Comparison of ENCODE assay signal across 23 cellular contexts in genomic region chr6:141724731-141725130, GRCh38.
"Had no signal": no experiment of that assay in that cellular context is flagged by ENCODE, and none has a peak within 500 bp of the region (broad histone marks: within the 10 kb centered on the region; RNA-seq: fewer than 3 reads in every experiment).

No MANE protein-coding gene starts in this region.

- H3K4me1 Mint-ChIP-seq: stimulated activated effector memory CD8-positive, alpha-beta T cell treated with anti-CD3 and anti-CD28 coated beads, Interleukin-12 subunit alpha, Interleukin-12 subunit beta, amount 100 ng/mL, for 72 hours; stimulated activated naive B cell treated with anti-CD40 and anti-IgM and Interleukin-4, amounts not matched to agents 10 μg/mL and 1 μg/mL and 100 μg/mL, for 72 hours; stimulated activated naive CD8-positive, alpha-beta T cell treated with anti-CD3 and anti-CD28 coated beads, Interleukin-15, amount 100 ng/mL, for 72 hours had no signal

- H3K36me3 Mint-ChIP-seq: stimulated activated effector memory CD8-positive, alpha-beta T cell treated with anti-CD3 and anti-CD28 coated beads, Interleukin-12 subunit alpha, Interleukin-12 subunit beta, amount 100 ng/mL, for 72 hours; stimulated activated naive B cell treated with anti-CD40 and anti-IgM and Interleukin-4, amounts not matched to agents 10 μg/mL and 1 μg/mL and 100 μg/mL, for 72 hours; type B pancreatic cell had no signal

- DNase-seq: stimulated activated CD4-positive, alpha-beta T cell treated with anti-CD3 and anti-CD28 coated beads, Interleukin-2, amount 100 ng/mL, for 48 hours; stimulated activated CD4-positive, alpha-beta T cell treated with anti-CD3 and anti-CD28 coated beads, Interleukin-4, amount 100 ng/mL, for 1 hour; stimulated activated CD4-positive, alpha-beta T cell treated with anti-CD3 and anti-CD28 coated beads, Interleukin-4, amount 100 ng/mL, for 24 hours; stimulated activated CD4-positive, alpha-beta T cell treated with anti-CD3 and anti-CD28 coated beads, Interleukin-4, amount 100 ng/mL, for 4 hours; stimulated activated CD8-positive, alpha-beta memory T cell treated with anti-CD3 and anti-CD28 coated beads, Interleukin-4, amount 100 ng/mL, for 48 hours; stimulated activated naive B cell treated with anti-CD40 and anti-IgM and Interleukin-4, amounts not matched to agents 10 μg/mL and 1 μg/mL and 100 μg/mL, for 72 hours; stimulated activated naive CD4-positive, alpha-beta T cell; stimulated activated naive CD4-positive, alpha-beta T cell treated with Interleukin-2 at 50 U/mL for 16 hours; stimulated activated naive CD8-positive, alpha-beta T cell treated with anti-CD3 and anti-CD28 coated beads, Interleukin-15, amount 100 ng/mL, for 72 hours; stimulated activated naive CD8-positive, alpha-beta T cell treated with anti-CD3 and anti-CD28 coated beads, Interleukin-15, Interleukin-2, amounts not matched to agents 100 U/mL and 50 U/mL, for 24 hours; stomach; substantia nigra; testis; thyroid gland; tibial artery; transverse colon; trophoblast cell; upper lobe of left lung; upper lobe of right lung; uterus had no signal

- H3K4me3 Mint-ChIP-seq: stimulated activated effector memory CD8-positive, alpha-beta T cell treated with anti-CD3 and anti-CD28 coated beads, Interleukin-12 subunit alpha, Interleukin-12 subunit beta, amount 100 ng/mL, for 72 hours; stimulated activated naive B cell treated with anti-CD40 and anti-IgM and Interleukin-4, amounts not matched to agents 10 μg/mL and 1 μg/mL and 100 μg/mL, for 72 hours; stimulated activated naive CD8-positive, alpha-beta T cell treated with anti-CD3 and anti-CD28 coated beads, Interleukin-15, amount 100 ng/mL, for 72 hours; stimulated activated naive CD8-positive, alpha-beta T cell treated with anti-CD3 and anti-CD28 coated beads, Interleukin-15, Interleukin-2, amounts not matched to agents 100 ng/mL and 50 ng/mL, for 24 hours; type B pancreatic cell had no signal

- H3K9me3 Mint-ChIP-seq: stimulated activated naive B cell treated with anti-CD40 and anti-IgM and Interleukin-4, amounts not matched to agents 10 μg/mL and 1 μg/mL and 100 μg/mL, for 72 hours; stimulated activated naive CD8-positive, alpha-beta T cell treated with anti-CD3 and anti-CD28 coated beads, Interleukin-15, amount 100 ng/mL, for 72 hours; stimulated activated naive CD8-positive, alpha-beta T cell treated with anti-CD3 and anti-CD28 coated beads, Interleukin-15, Interleukin-2, amounts not matched to agents 100 ng/mL and 50 ng/mL, for 24 hours; type B pancreatic cell had no signal

- H3K27me3 Mint-ChIP-seq: stimulated activated naive B cell treated with anti-CD40 and anti-IgM and Interleukin-4, amounts not matched to agents 10 μg/mL and 1 μg/mL and 100 μg/mL, for 72 hours; stimulated activated naive CD8-positive, alpha-beta T cell treated with anti-CD3 and anti-CD28 coated beads, Interleukin-15, amount 100 ng/mL, for 72 hours; stimulated activated naive CD8-positive, alpha-beta T cell treated with anti-CD3 and anti-CD28 coated beads, Interleukin-15, Interleukin-2, amounts not matched to agents 100 ng/mL and 50 ng/mL, for 24 hours; type B pancreatic cell had no signal

- ATAC-seq: stimulated activated effector memory CD8-positive, alpha-beta T cell treated with anti-CD3 and anti-CD28 coated beads, Interleukin-12 subunit alpha, Interleukin-12 subunit beta, amount 100 ng/mL, for 72 hours; stimulated activated naive B cell treated with anti-CD40 and anti-IgM and Interleukin-4, amounts not matched to agents 10 μg/mL and 1 μg/mL and 100 μg/mL, for 72 hours; stimulated activated naive CD8-positive, alpha-beta T cell treated with anti-CD3 and anti-CD28 coated beads, Interleukin-15, amount 100 ng/mL, for 72 hours; stimulated activated naive CD8-positive, alpha-beta T cell treated with anti-CD3 and anti-CD28 coated beads, Interleukin-15, Interleukin-2, amounts not matched to agents 100 U/mL and 50 U/mL, for 24 hours; upper lobe of right lung had no signal

- H3K27ac Mint-ChIP-seq: stimulated activated effector memory CD8-positive, alpha-beta T cell treated with anti-CD3 and anti-CD28 coated beads, Interleukin-12 subunit alpha, Interleukin-12 subunit beta, amount 100 ng/mL, for 72 hours; stimulated activated naive B cell treated with anti-CD40 and anti-IgM and Interleukin-4, amounts not matched to agents 10 μg/mL and 1 μg/mL and 100 μg/mL, for 72 hours; stimulated activated naive CD8-positive, alpha-beta T cell treated with anti-CD3 and anti-CD28 coated beads, Interleukin-15, amount 100 ng/mL, for 72 hours; stimulated activated naive CD8-positive, alpha-beta T cell treated with anti-CD3 and anti-CD28 coated beads, Interleukin-15, Interleukin-2, amounts not matched to agents 100 ng/mL and 50 ng/mL, for 24 hours; type B pancreatic cell had no signal
